Comparison of ENCODE assay signal across 9 cellular contexts in the genomic region with DNA sequence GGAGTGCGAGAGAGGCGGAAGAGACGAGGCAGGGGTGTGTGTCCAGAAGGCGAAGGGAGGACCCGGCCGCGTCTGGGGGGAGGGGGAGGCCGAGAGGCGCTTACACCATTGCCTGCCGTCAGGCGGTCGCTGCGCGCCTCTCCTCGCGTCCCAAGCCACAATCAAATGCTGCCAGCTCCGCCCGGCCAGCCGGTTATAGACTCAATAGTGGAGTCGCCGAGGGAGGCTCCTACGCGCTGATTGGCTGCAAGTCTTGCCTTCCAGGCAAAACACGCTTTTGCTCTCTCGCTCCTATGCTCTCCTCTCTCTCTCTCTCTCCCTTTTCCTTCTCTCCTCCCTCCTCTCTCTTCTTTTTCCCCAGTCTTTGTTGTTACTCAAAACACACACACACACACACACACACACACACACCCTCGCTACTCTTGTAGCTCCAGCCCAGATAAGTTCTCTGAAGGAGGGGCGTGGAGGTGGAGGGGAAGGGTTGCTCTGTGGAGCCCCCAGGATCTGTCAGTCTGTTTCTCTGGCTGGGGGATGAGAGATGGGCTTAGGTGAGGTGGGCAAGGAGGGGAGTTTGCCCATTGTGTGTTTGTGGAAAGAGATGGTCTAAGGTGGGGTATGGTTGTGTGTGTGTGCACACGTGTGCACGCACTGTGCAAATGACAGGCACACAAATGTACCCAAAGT. TPM values are rescaled to one million over a fixed set of nuclear protein-coding genes. Genes with fewer than 3 reads are reported as not detected.
A peak's percentile ranks its signal among the peaks of the same experiment; 100 is the strongest.
DNase-seq lines count a peak whose midpoint lies in the region; ATAC-seq and TF ChIP-seq lines count a peak whose summit lies in the region.
"Had no signal": no experiment of that assay in that cellular context is flagged by ENCODE, and none has a peak within 500 bp of the region (broad histone marks: within the 10 kb centered on the region; RNA-seq: fewer than 3 reads in every experiment).

A gene (minus strand): TSS at position 170 of the 684 bp plus-strand sequence. CDS start 226 bp downstream, outside the sequence.

- H3K9me3 ChIP-seq in left lung (no peaks in the 10 kb centered on the region), stomach (no peaks in the 10 kb centered on the region)

- TF ChIP-seq CTCF in choroid plexus epithelial cell (conservative IDR thresholded peaks at IDR 0.05; ENCODE audit: low read depth, low read length): no peak
- TF ChIP-seq CTCF in left lung (IDR thresholded peaks at IDR 0.05): no peak
- no peak for TF ChIP-seq CTCF in stomach (IDR thresholded peaks at IDR 0.05)

- WGBS in stomach, 5 donors: 4 to 8% (median 6%) methylated on average over 10 to 29 of the region's 29 CpGs

- H3K36me3 ChIP-seq in left lung (no peaks in the 10 kb centered on the region), stomach (no peaks in the 10 kb centered on the region)

- ATAC-seq in left lung (peak; percentile 74), HG03378 (IDR thresholded peaks at IDR 0.05; ENCODE audit: unreplicated experiment) (no peak), GM21423 (IDR thresholded peaks at IDR 0.05; ENCODE audit: unreplicated experiment) (no peak)

- no peak within 1 kb of the TSS for H3K27ac ChIP-seq in left lung
- no peak within 1 kb of the TSS for H3K27ac ChIP-seq in stomach

- H3K4me1 ChIP-seq in left lung (peaks cover 10 to 42% of the 10 kb centered on the region in 2 donors), stomach (peaks cover 28 to 46% (median 41%) of the 10 kb centered on the region in 4 donors)

- H3K27me3 ChIP-seq in left lung (peaks cover 54 to 95% of the 10 kb centered on the region in 2 donors), stomach (peaks cover 8 to 99% (median 85%) of the 10 kb centered on the region in 3 donors)

- intact Hi-C loops in left lung (cut with DNase I) (loop anchor here in 1 of 2 donors (5.0 kb wide), 1 partner anchor 133 kb away; no protein-coding TSS in a partner anchor), stomach (cut with DNase I; ENCODE audit: low total_unique reads) (loop anchor here (5.0 kb wide), 2 partner anchors 43 to 133 kb away; no protein-coding TSS in a partner anchor)

- H3K4me3 ChIP-seq in choroid plexus epithelial cell (ENCODE audit: low read depth, low read length) (no peak within 1 kb of the TSS), left lung (peak within 1 kb of the TSS in 1 of 2 donors; percentile 34), stomach (peak within 1 kb of the TSS; percentile 46 to 55 (median 53))

- no peak for TF ChIP-seq POLR2A in stomach (IDR thresholded peaks at IDR 0.05)

- no peak for TF ChIP-seq EP300 in stomach (IDR thresholded peaks at IDR 0.05)

- DNase-seq in CD1c-positive myeloid dendritic cell (ENCODE audit: extremely low spot score) (peak; percentile 27), HT-29 (ENCODE audit: low spot score) (peak; percentile 52), RPMI7951 (ENCODE audit: low read depth) (peak; percentile 74), choroid plexus epithelial cell (ENCODE audit: low read depth) (peak; percentile 65), left lung (peak; percentile 80 to 91), stomach (peak; percentile 81)

RNA-seq across cellular contexts. Expression of the gene that starts here (rescaled TPM):
- total RNA-seq in HT-29 (2014; rRNA removed; shearing (Covaris generic)): not detected in 2 replicates
- not detected in 2 replicates for total RNA-seq in RPMI7951 (2014; rRNA removed; shearing (Covaris generic))
- under 1 TPM; 0.52 to 0.67 TPM for total RNA-seq in left lung
- total RNA-seq in stomach: not detected
- polyA plus RNA-seq in stomach: under 1 TPM in 1 of 3 donors, not detected in 2; 0.68 TPM
- total RNA-seq: mononuclear cell had no signal

Comparison
In these comparisons a context has a peak if more than half of its experiments do, and no peak if none do; other contexts are left out.
1. Peak in DNase-seq in HT-29; RNA of the gene not detected or under 1 TPM.
2. Peak in DNase-seq in RPMI7951; RNA of the gene not detected or under 1 TPM.
3. Peak in DNase-seq and ATAC-seq in left lung; RNA of the gene not detected or under 1 TPM.
4. Peak in DNase-seq and H3K4me3 ChIP-seq in stomach; RNA of the gene not detected or under 1 TPM.
5. DNase-seq: peak in every context shown above with its lines; median percentile 86 in left lung; 81 in stomach; 74 in RPMI7951; 65 in choroid plexus epithelial cell; 52 in HT-29; 27 in CD1c-positive myeloid dendritic cell.